Comparison of ENCODE assay signal across 8 cellular contexts in the genomic region with DNA sequence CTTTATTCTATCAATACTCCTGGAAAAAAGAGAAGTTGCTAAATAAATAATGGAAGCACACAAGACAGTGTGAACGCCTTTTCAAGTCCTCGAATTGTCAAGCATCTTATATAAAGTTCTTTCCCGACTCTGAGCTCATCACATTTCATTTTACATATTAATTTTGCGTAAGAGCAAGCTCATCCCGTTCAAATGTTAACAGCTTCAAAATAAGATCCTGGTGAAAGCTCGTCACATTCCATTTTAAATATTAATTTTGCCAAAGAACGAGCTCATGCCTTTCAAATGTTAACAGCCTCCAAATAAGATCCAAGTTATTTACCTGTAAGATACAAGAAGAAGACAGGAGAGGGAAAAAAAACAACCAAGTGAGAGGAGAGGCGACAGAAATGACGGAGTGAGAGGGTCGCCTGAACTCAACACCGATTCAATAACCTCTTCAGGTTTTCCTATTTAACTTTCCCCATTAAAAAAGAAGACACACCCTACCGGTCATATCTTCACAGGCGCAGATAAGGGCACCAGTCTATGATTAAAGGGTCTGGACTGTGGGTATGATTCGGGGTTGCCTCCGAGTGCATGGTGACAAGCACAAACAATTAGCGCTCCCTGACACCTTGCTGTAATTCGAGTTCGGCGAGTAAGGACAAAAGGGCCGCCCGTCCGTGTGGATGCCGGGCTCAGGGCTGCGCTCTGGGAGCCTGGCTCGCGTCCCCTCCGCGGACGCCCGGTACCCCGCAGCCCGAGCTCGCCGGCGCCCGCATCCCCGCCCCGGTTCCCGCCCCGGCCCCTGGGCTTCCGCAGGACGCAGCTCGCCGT.
DNase-seq lines count a peak whose midpoint lies in the region; ATAC-seq and TF ChIP-seq lines count a peak whose summit lies in the region.

No MANE protein-coding gene starts in this region.

- no peaks in the 10 kb centered on the region for H3K36me3 ChIP-seq in BE2C
- H3K36me3 ChIP-seq in RWPE2 (ENCODE audit: low read depth) = peaks cover 32% of the 10 kb centered on the region
- H3K36me3 ChIP-seq in mucosa of rectum (ENCODE audit: control insufficient read depth in 2 of 2, insufficient read depth in 2 of 2, low read length in 2 of 2) = no peaks in the 10 kb centered on the region
- H3K36me3 ChIP-seq in aorta (ENCODE audit: control insufficient read depth in 1 of 2, insufficient read depth in 2 of 2, low read length in 1 of 2) = no peaks in the 10 kb centered on the region

- DNase-seq in BE2C (no peak), RWPE2 (ENCODE audit: low spot score) (no peak), dermis blood vessel endothelial cell (peak; percentile 56), aorta (no peak), GOT3 (lab: John Stamatoyannopoulos, UW) (no peak)

- H3K4me1 ChIP-seq in BE2C (no peaks in the 10 kb centered on the region; the same call in 1 of the 2 replicates), RWPE2 (ENCODE audit: insufficient read depth, poor library complexity, severe bottlenecking) (peaks cover 41% of the 10 kb centered on the region), mucosa of rectum (ENCODE audit: control insufficient read depth in 2 of 2, insufficient read depth in 2 of 2, low read length in 2 of 2) (peaks cover 0 to 6% of the 10 kb centered on the region in 2 donors), aorta (ENCODE audit: control insufficient read depth in 1 of 2, insufficient read depth in 2 of 2, low read length in 2 of 2) (peaks cover 0 to 6% of the 10 kb centered on the region in 2 donors)

- 0% methylated on average over 38 to 44 of the region's 44 CpGs for WGBS in aorta, 2 donors

- H3K27ac ChIP-seq in RWPE2 (ENCODE audit: poor library complexity, severe bottlenecking) = peak overlapping the region; percentile 79
- peak overlapping the region; percentile 80 to 85 for H3K27ac ChIP-seq in mucosa of rectum (ENCODE audit: low read depth in 2 of 2, low read length in 2 of 2)
- H3K27ac ChIP-seq in aorta (ENCODE audit: low read depth in 1 of 2, low read length in 2 of 2) = peak overlapping the region; percentile 22 to 87

- TF ChIP-seq CTCF in BE2C (IDR thresholded peaks at IDR 0.05; ENCODE audit: low read depth, low read length) (peak; percentile 27; the same call in 1 of the 2 replicates), RWPE2 (IDR thresholded peaks at IDR 0.05; ENCODE audit: poor library complexity, severe bottlenecking) (no peak)

- ATAC-seq in GM18517 (IDR thresholded peaks at IDR 0.05; ENCODE audit: unreplicated experiment) = peak; percentile 26
- peak; percentile 17 for ATAC-seq in HG03378 (IDR thresholded peaks at IDR 0.05; ENCODE audit: unreplicated experiment)
- peak; percentile 27 for ATAC-seq in RWPE2 (ENCODE audit: low read depth)
- ATAC-seq in aorta (ENCODE audit: low FRiP score) = peak; percentile 30

- H3K9me3 ChIP-seq in BE2C = no peaks in the 10 kb centered on the region
- no peaks in the 10 kb centered on the region for H3K9me3 ChIP-seq in RWPE2 (ENCODE audit: severe bottlenecking)
- no peaks in the 10 kb centered on the region for H3K9me3 ChIP-seq in mucosa of rectum (ENCODE audit: control insufficient read depth in 2 of 2, low read length in 2 of 2)
- H3K9me3 ChIP-seq in aorta (ENCODE audit: control insufficient read depth, low read length) = no peaks in the 10 kb centered on the region

- H3K9ac ChIP-seq in mucosa of rectum (ENCODE audit: low read depth in 1 of 2, low read length in 2 of 2) = peak overlapping the region; percentile 68 to 81

- intact Hi-C loops in aorta (cut with DNase I) = loop anchor here (5.0 kb wide), 3 partner anchors 36 to 126 kb away; no protein-coding TSS in a partner anchor

- H3K27me3 ChIP-seq in BE2C (no peaks in the 10 kb centered on the region), RWPE2 (ENCODE audit: insufficient read depth, poor library complexity, severe bottlenecking) (no peaks in the 10 kb centered on the region), mucosa of rectum (ENCODE audit: control insufficient read depth in 2 of 2, insufficient read depth in 2 of 2, low read length in 2 of 2) (no peaks in the 10 kb centered on the region), aorta (ENCODE audit: control insufficient read depth in 1 of 2, insufficient read depth in 2 of 2, low read length in 1 of 2) (no peaks in the 10 kb centered on the region)

- H3K4me3 ChIP-seq in BE2C (ENCODE audit: low read depth, low read length) = peak overlapping the region; percentile 92
- H3K4me3 ChIP-seq in RWPE2 (ENCODE audit: severe bottlenecking) = peak overlapping the region; percentile 98
- peak overlapping the region; percentile 71 to 88 for H3K4me3 ChIP-seq in mucosa of rectum (ENCODE audit: low read length in 2 of 2)
- H3K4me3 ChIP-seq in aorta (ENCODE audit: low read length in 2 of 2) = peak overlapping the region; percentile 96
